17 cellular contexts compared by ENCODE assay signal in genomic region chr16:48635199-48635718, GRCh38. TPM values are rescaled to one million over a fixed set of nuclear protein-coding genes. Genes with fewer than 3 reads are reported as not detected.
DNase-seq lines count a peak whose midpoint lies in the region; ATAC-seq and TF ChIP-seq lines count a peak whose summit lies in the region.
"Had no signal": no experiment of that assay in that cellular context is flagged by ENCODE, and none has a peak within 500 bp of the region (broad histone marks: within the 10 kb centered on the region; RNA-seq: fewer than 3 reads in every experiment).

No MANE protein-coding gene starts in this region.

- intact Hi-C loops in esophagus muscularis mucosa (cut with DNase I) = no loop called here

- no peak for TF ChIP-seq POLR2A in esophagus muscularis mucosa (IDR thresholded peaks at IDR 0.05; ENCODE audit: low read depth)

- ATAC-seq in T-helper 17 cell (no peak), GM21825 (IDR thresholded peaks at IDR 0.05; ENCODE audit: unreplicated experiment) (no peak)
- ATAC-seq: A549 had no signal

- H3K27ac ChIP-seq in esophagus muscularis mucosa (replicated peaks in 1 of 4) = no peak overlapping the region
- H3K27ac ChIP-seq: A549, C4-2B had no signal

- H3K9me3 ChIP-seq in T-helper 17 cell (ENCODE audit: control insufficient read depth, low read length, poor library complexity, severe bottlenecking) (no peaks in the 10 kb centered on the region), esophagus muscularis mucosa (no peaks in the 10 kb centered on the region)
- H3K9me3 ChIP-seq: A549, BE2C had no signal

- H3K27me3 ChIP-seq in esophagus muscularis mucosa = no peaks in the 10 kb centered on the region
- H3K27me3 ChIP-seq: BE2C had no signal

- H3K4me1 Mint-ChIP-seq in T-helper 17 cell (peaks cover 6% of the 10 kb centered on the region), osteocyte (ENCODE audit: unreplicated experiment) (peaks cover 6% of the 10 kb centered on the region), type B pancreatic cell (ENCODE audit: unreplicated experiment) (peaks cover 3% of the 10 kb centered on the region)

- H3K36me3 Mint-ChIP-seq in T-helper 17 cell (ENCODE audit: low read depth) (no peaks in the 10 kb centered on the region), osteocyte (ENCODE audit: unreplicated experiment) (no peaks in the 10 kb centered on the region), type B pancreatic cell (no peaks in the 10 kb centered on the region)
- H3K36me3 Mint-ChIP-seq: CD4-positive, alpha-beta memory T cell had no signal

- H3K27ac Mint-ChIP-seq in T-helper 17 cell (peak overlapping the region; percentile 84), osteocyte (ENCODE audit: unreplicated experiment) (no peak overlapping the region), type B pancreatic cell (no peak overlapping the region)
- H3K27ac Mint-ChIP-seq: HFFc6 had no signal

- DNase-seq in T-helper 17 cell (no peak), esophagus muscularis mucosa (ENCODE audit: extremely low spot score) (peak; percentile 66), osteocyte (ENCODE audit: extremely low spot score, unreplicated experiment) (peak; percentile 32), type B pancreatic cell (ENCODE audit: extremely low spot score, unreplicated experiment) (peak; percentile 25), NCI-H510A treated with DMSO at 0.1 percent for 48 hours (lab: John Stamatoyannopoulos, UW) (no peak), SK-N-DZ (ENCODE audit: low spot score) (no peak)
- DNase-seq: BE2C; CD4-positive, alpha-beta memory T cell; COR-L47; DMS153; DMS79 treated with DMSO at 0.1 percent for 48 hours; EL; HCEC 1CT; HFFc6 had no signal

- peaks cover 19% of the 10 kb centered on the region for H3K27me3 Mint-ChIP-seq in T-helper 17 cell
- H3K27me3 Mint-ChIP-seq in osteocyte (ENCODE audit: unreplicated experiment) = peaks cover 12% of the 10 kb centered on the region
- H3K27me3 Mint-ChIP-seq in type B pancreatic cell = peaks cover 22% of the 10 kb centered on the region

- 87% methylated on average over 8 of the region's 8 CpGs for WGBS in esophagus muscularis mucosa

- TF ChIP-seq CTCF in esophagus muscularis mucosa (IDR thresholded peaks at IDR 0.05) (no peak), osteocyte (IDR thresholded peaks at IDR 0.05) (no peak), type B pancreatic cell (conservative IDR thresholded peaks at IDR 0.05) (no peak)

- peaks cover under 1 to 9% (median 8%) of the 10 kb centered on the region in 4 donors for H3K4me1 ChIP-seq in esophagus muscularis mucosa
- H3K4me1 ChIP-seq: BE2C had no signal

- no peak overlapping the region for H3K4me3 Mint-ChIP-seq in T-helper 17 cell
- H3K4me3 Mint-ChIP-seq in osteocyte (ENCODE audit: unreplicated experiment) = no peak overlapping the region
- no peak overlapping the region for H3K4me3 Mint-ChIP-seq in type B pancreatic cell
- H3K4me3 Mint-ChIP-seq: CD4-positive, alpha-beta memory T cell; HFFc6 had no signal

- no peak overlapping the region for H3K4me3 ChIP-seq in esophagus muscularis mucosa
- H3K4me3 ChIP-seq: A549 had no signal

- no peak for TF ChIP-seq EP300 in esophagus muscularis mucosa (IDR thresholded peaks at IDR 0.05)

- H3K9me3 Mint-ChIP-seq in osteocyte (ENCODE audit: unreplicated experiment) (no peaks in the 10 kb centered on the region), type B pancreatic cell (no peaks in the 10 kb centered on the region)
- H3K9me3 Mint-ChIP-seq: HFFc6 had no signal

- no peaks in the 10 kb centered on the region for H3K36me3 ChIP-seq in esophagus muscularis mucosa
- H3K36me3 ChIP-seq: BE2C had no signal

RNA-seq across cellular contexts. Expression of gene N4BP1, which starts 25.3 kb away (rescaled TPM):
- total RNA-seq in T-helper 17 cell = 100 to 1,000 TPM in 1 of 2 donors, 10 to 100 TPM in 1; 76.1 to 108 TPM
- total RNA-seq in esophagus muscularis mucosa = 10 to 100 TPM; 18.3 to 25.9 (median 20.0) TPM
- total RNA-seq in osteocyte = 26.6 and 29.3 TPM in 2 replicates
- 39.4 and 47.2 TPM in 2 replicates for total RNA-seq in type B pancreatic cell (ENCODE audit: low replicate concordance)
- 14.8 and 24.1 TPM in 2 replicates for polyA plus RNA-seq in SK-N-DZ (2014; cell fraction: cytosol; rRNA removed)
- 9.7 and 14.6 TPM in 2 replicates for polyA plus RNA-seq in SK-N-DZ (2014; cell fraction: nucleus; rRNA removed)

Comparison
In these comparisons a context has a peak if more than half of its experiments do, and no peak if none do; other contexts are left out.
1. DNase-seq: peak in esophagus muscularis mucosa (single experiment), osteocyte (single experiment) and type B pancreatic cell (single experiment); none in T-helper 17 cell (0 of 3), NCI-H510A treated with DMSO at 0.1 percent for 48 hours (single experiment) and SK-N-DZ (single experiment).